1 cellular context compared by ENCODE assay signal in genomic region chr2:215793747-215794595, GRCh38.
TF ChIP-seq lines count a peak whose summit lies in the region.

No MANE protein-coding gene starts in this region.

TF ChIP-seq in HepG2, 621 proteins besides CTCF, POLR2A, EP300 and RAD21 (continued from another document and continues in another):
- TF ChIP-seq AHDC1 (CRISPR knock-in tag; IDR thresholded peaks at IDR 0.05; ENCODE audit: borderline replicate concordance) (peak; percentile 99), KDM2A (CRISPR knock-in tag; IDR thresholded peaks at IDR 0.05; ENCODE audit: borderline replicate concordance, low read depth) (no peak), ZBTB20 (CRISPR knock-in tag; IDR thresholded peaks at IDR 0.05; ENCODE audit: borderline replicate concordance, low read depth) (peak; percentile 92), SATB2 (CRISPR knock-in tag; IDR thresholded peaks at IDR 0.05) (peak; percentile 89), SKI (IDR thresholded peaks at IDR 0.05; ENCODE audit: partially characterized antibody) (peak; percentile 62), RARA (CRISPR knock-in tag; IDR thresholded peaks at IDR 0.05) (peak; percentile 91), MATR3 (CRISPR knock-in tag; IDR thresholded peaks at IDR 0.05) (no peak), TARDBP (CRISPR knock-in tag; IDR thresholded peaks at IDR 0.05) (peak; percentile 98), KMT2A (CRISPR knock-in tag; IDR thresholded peaks at IDR 0.05) (no peak), MNT (IDR thresholded peaks at IDR 0.05) (no peak), GTF2F1 (IDR thresholded peaks at IDR 0.05; ENCODE audit: low read length) (no peak), BHLHE40 (IDR thresholded peaks at IDR 0.05; ENCODE audit: low read length) (no peak), ZNF780A (CRISPR knock-in tag; IDR thresholded peaks at IDR 0.05) (no peak), GATAD1 (CRISPR knock-in tag; IDR thresholded peaks at IDR 0.05) (peak; percentile 69; the same call in 1 of the 2 replicates), PLRG1 (conservative IDR thresholded peaks at IDR 0.05) (no peak), HINFP (CRISPR knock-in tag; IDR thresholded peaks at IDR 0.05; ENCODE audit: low read depth) (0 out of 2 replicates have a peak, but pooled peaks have one; percentile 21), ZNF496 (CRISPR knock-in tag; IDR thresholded peaks at IDR 0.05; ENCODE audit: insufficient replicate concordance) (no peak), MLX (CRISPR knock-in tag; IDR thresholded peaks at IDR 0.05) (peak; percentile 84), HOXA3 (CRISPR knock-in tag; IDR thresholded peaks at IDR 0.05) (peak; percentile 78), GATA4 (IDR thresholded peaks at IDR 0.05; ENCODE audit: borderline replicate concordance, low read depth) (peak; percentile 96), RBAK (CRISPR knock-in tag; IDR thresholded peaks at IDR 0.05) (peak; percentile 31; the same call in 1 of the 2 replicates), IKZF5 (CRISPR knock-in tag; IDR thresholded peaks at IDR 0.05) (peak; percentile 67; the same call in 1 of the 2 replicates), HOXD1 (CRISPR knock-in tag; IDR thresholded peaks at IDR 0.05) (peak; percentile 90), ZIK1 (CRISPR knock-in tag; IDR thresholded peaks at IDR 0.05; ENCODE audit: borderline replicate concordance, low read depth) (no peak), XRCC5 (optimal IDR thresholded peaks at IDR 0.05; ENCODE audit: low read length) (no peak), ZNF614 (CRISPR knock-in tag; IDR thresholded peaks at IDR 0.05; ENCODE audit: borderline replicate concordance) (peak; percentile 97), ZC3H13 (CRISPR knock-in tag; IDR thresholded peaks at IDR 0.05) (no peak), ZNF121 (CRISPR knock-in tag; IDR thresholded peaks at IDR 0.05) (0 out of 2 replicates have a peak, but pooled peaks have one; percentile 21), GTF3A (CRISPR knock-in tag; conservative IDR thresholded peaks at IDR 0.05) (peak; percentile 63; the same call in 1 of the 2 replicates), MEIS2 (CRISPR knock-in tag; IDR thresholded peaks at IDR 0.05) (peak; percentile 85; the same call in 1 of the 2 replicates), PHF5A (CRISPR knock-in tag; IDR thresholded peaks at IDR 0.05; ENCODE audit: low read depth, unreplicated experiment) (peak; percentile 10), LRRFIP1 (CRISPR knock-in tag; conservative IDR thresholded peaks at IDR 0.05) (no peak), ZEB1 (IDR thresholded peaks at IDR 0.05; ENCODE audit: insufficient replicate concordance, low read depth) (peak; percentile 66), ZNF792 (CRISPR knock-in tag; IDR thresholded peaks at IDR 0.05) (peak; percentile 86), ZNF7 (CRISPR knock-in tag; IDR thresholded peaks at IDR 0.05) (0 out of 2 replicates have a peak, but pooled peaks have one; percentile 21), SP2 (CRISPR knock-in tag; IDR thresholded peaks at IDR 0.05) (no peak), KIAA2018 (CRISPR knock-in tag; IDR thresholded peaks at IDR 0.05; ENCODE audit: borderline replicate concordance) (no peak), ZNF367 (CRISPR knock-in tag; IDR thresholded peaks at IDR 0.05; ENCODE audit: borderline replicate concordance) (no peak), MTA1 (CRISPR knock-in tag; IDR thresholded peaks at IDR 0.05; ENCODE audit: borderline replicate concordance) (peak; percentile 68; the same call in 1 of the 2 replicates), HHEX (CRISPR knock-in tag; IDR thresholded peaks at IDR 0.05) (peak; percentile 79), CEBPB (IDR thresholded peaks at IDR 0.05; ENCODE audit: borderline replicate concordance, low read depth, low read length) (peak; percentile 82)
